In genomic region chr17:19785854-19786253, GRCh38 we compare ENCODE assay signal across 19 cellular contexts. TPM values are rescaled to one million over a fixed set of nuclear protein-coding genes. Genes with fewer than 3 reads are reported as not detected.
DNase-seq lines count a peak whose midpoint lies in the region; ATAC-seq and TF ChIP-seq lines count a peak whose summit lies in the region.
"Had no signal": no experiment of that assay in that cellular context is flagged by ENCODE, and none has a peak within 500 bp of the region (broad histone marks: within the 10 kb centered on the region; RNA-seq: fewer than 3 reads in every experiment).

No MANE protein-coding gene starts in this region.

- DNase-seq in HEK293T (ENCODE audit: extremely low spot score) (peak; percentile 54), fibroblast of villous mesenchyme (ENCODE audit: low read depth) (no peak)
- no peak for DNase-seq in stimulated activated CD4-positive, alpha-beta T cell treated with anti-CD3 and anti-CD28 coated beads, Interleukin-12 subunit alpha, Interleukin-12 subunit beta, amount 100 ng/mL, for 4 hours
- DNase-seq in stimulated activated CD4-positive, alpha-beta T cell treated with anti-CD3 and anti-CD28 coated beads, Interleukin-4, amount 100 ng/mL, for 1 hour = no peak
- no peak for DNase-seq in activated T-cell treated with anti-CD3 and anti-CD28 coated beads, Interleukin-2, amount 50 U/mL, for 1 hour
- DNase-seq: activated gamma-delta T cell treated with Interleukin-2 at 50 U/mL for 16 hours, amygdala, naive B cell, NCI-H1694, NCI-H345, right cardiac atrium had no signal

- TF ChIP-seq CTCF in C4-2B (conservative IDR thresholded peaks at IDR 0.05) = peak; percentile 50
- peak; percentile 22; the same call in 1 of the 2 replicates for TF ChIP-seq CTCF in VCaP (conservative IDR thresholded peaks at IDR 0.05)
- peak; percentile 3 for TF ChIP-seq CTCF in fibroblast of villous mesenchyme (IDR thresholded peaks at IDR 0.05; ENCODE audit: insufficient read depth, low read depth, low read length)
- no peak for TF ChIP-seq CTCF in gastroesophageal sphincter (IDR thresholded peaks at IDR 0.05)

- no peak for TF ChIP-seq EP300 in gastroesophageal sphincter (IDR thresholded peaks at IDR 0.05)

- no peak overlapping the region for H3K4me3 ChIP-seq in fibroblast of villous mesenchyme (ENCODE audit: low read depth, low read length)
- no peak overlapping the region for H3K4me3 ChIP-seq in gastroesophageal sphincter
- H3K4me3 ChIP-seq: lung, thoracic aorta had no signal

- no peaks in the 10 kb centered on the region for H3K9me3 ChIP-seq in gastroesophageal sphincter
- H3K9me3 ChIP-seq: thoracic aorta had no signal

- ATAC-seq in gastroesophageal sphincter = no peak
- ATAC-seq: right cardiac atrium; stimulated activated effector memory CD8-positive, alpha-beta T cell treated with anti-CD3 and anti-CD28 coated beads, Interleukin-12 subunit alpha, Interleukin-12 subunit beta, amount 100 ng/mL, for 72 hours had no signal

- peaks cover 0 to 93% of the 10 kb centered on the region in 2 donors for H3K36me3 ChIP-seq in gastroesophageal sphincter

- no peaks in the 10 kb centered on the region for H3K4me1 ChIP-seq in gastroesophageal sphincter

- WGBS in gastroesophageal sphincter (ENCODE audit: low coverage in 1 of 2), 2 donors = 59 to 66% methylated on average over 4 of the region's 4 CpGs

- no peak overlapping the region for H3K27ac ChIP-seq in C4-2B
- no peak overlapping the region for H3K27ac ChIP-seq in VCaP
- no peak overlapping the region for H3K27ac ChIP-seq in gastroesophageal sphincter
- H3K27ac ChIP-seq: RWPE1, thoracic aorta had no signal

- TF ChIP-seq POLR2A in gastroesophageal sphincter (IDR thresholded peaks at IDR 0.05) = no peak

- CTCF ChIA-PET in HEK293T (lab: Yijun Ruan, JAX) = no interaction called here

- POLR2A ChIA-PET in HEK293T (lab: Yijun Ruan, JAX) = no interaction called here

- H3K27me3 ChIP-seq in gastroesophageal sphincter = no peaks in the 10 kb centered on the region

TF ChIP-seq in HEK293T, 16 proteins besides CTCF, POLR2A, EP300 and RAD21:
- TF ChIP-seq FOXM1 (IDR thresholded peaks at IDR 0.05; ENCODE audit: borderline replicate concordance) (no peak), BHLHE40 (IDR thresholded peaks at IDR 0.05; ENCODE audit: borderline replicate concordance) (no peak), FOXA1 (IDR thresholded peaks at IDR 0.05) (no peak), SP1 (IDR thresholded peaks at IDR 0.05) (no peak), FOXK2 (IDR thresholded peaks at IDR 0.05) (no peak), TARDBP (IDR thresholded peaks at IDR 0.05) (no peak), ELF4 (IDR thresholded peaks at IDR 0.05) (no peak), L3MBTL2 (conservative IDR thresholded peaks at IDR 0.05) (no peak), CTBP1 (IDR thresholded peaks at IDR 0.05; ENCODE audit: borderline replicate concordance) (no peak)

RNA-seq across cellular contexts. Expression of gene ALDH3A1, which starts 37.8 kb away (rescaled TPM):
- not detected in 2 replicates for total RNA-seq in fibroblast of villous mesenchyme
- total RNA-seq in gastroesophageal sphincter = 10 to 100 TPM in 1 of 4 donors, 1 to 10 TPM in 3; 1.6 to 18.8 (median 3.1) TPM
- total RNA-seq: cerebellum had no signal

Comparison
In these comparisons a context has a peak if more than half of its experiments do, and no peak if none do; other contexts are left out.
1. CTCF ChIP-seq: peak in C4-2B (single experiment), VCaP (single experiment) and fibroblast of villous mesenchyme (single experiment); none in gastroesophageal sphincter (0 of 4).